Comparison of ENCODE assay signal across 13 cellular contexts in the genomic region with DNA sequence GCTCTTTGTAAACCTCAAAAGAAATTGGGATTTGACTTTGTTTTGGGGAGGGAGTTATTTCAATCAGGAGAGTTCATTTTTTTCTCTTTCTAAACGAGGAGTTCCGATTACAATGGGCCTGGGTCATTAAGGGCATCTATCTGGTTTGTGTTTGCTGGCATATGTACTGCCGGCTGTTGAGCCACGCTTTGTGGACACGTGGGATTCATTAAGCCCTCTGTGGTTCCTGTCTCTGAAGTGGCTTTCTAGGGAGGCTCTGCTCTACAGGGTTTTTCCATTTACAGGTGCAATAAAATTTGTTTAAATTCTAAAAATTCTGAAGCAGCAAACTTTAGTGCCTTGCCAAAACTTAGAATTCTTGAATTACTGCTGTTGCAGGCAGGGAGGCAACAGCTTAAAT. TPM values are rescaled to one million over a fixed set of nuclear protein-coding genes. Genes with fewer than 3 reads are reported as not detected.
DNase-seq lines count a peak whose midpoint lies in the region; ATAC-seq and TF ChIP-seq lines count a peak whose summit lies in the region.
"Had no signal": no experiment of that assay in that cellular context is flagged by ENCODE, and none has a peak within 500 bp of the region (broad histone marks: within the 10 kb centered on the region; RNA-seq: fewer than 3 reads in every experiment).

No MANE protein-coding gene starts in this region.

- H3K36me3 Mint-ChIP-seq in activated CD4-positive, alpha-beta T cell treated with anti-CD3 and anti-CD28 coated beads for 36 hours (ENCODE audit: low read depth), result peaks cover 27% of the 10 kb centered on the region
- peaks cover 25% of the 10 kb centered on the region for H3K36me3 Mint-ChIP-seq in central memory CD8-positive, alpha-beta T cell (ENCODE audit: insufficient read depth)
- H3K36me3 Mint-ChIP-seq in type B pancreatic cell, result peaks cover 11% of the 10 kb centered on the region

- H3K27ac ChIP-seq in neutrophil, result peak overlapping the region; percentile 95
- H3K27ac ChIP-seq: SK-N-MC had no signal

- H3K4me1 Mint-ChIP-seq in activated CD4-positive, alpha-beta T cell treated with anti-CD3 and anti-CD28 coated beads for 36 hours, result peaks cover 40% of the 10 kb centered on the region
- peaks cover 30% of the 10 kb centered on the region for H3K4me1 Mint-ChIP-seq in central memory CD8-positive, alpha-beta T cell
- peaks cover 22% of the 10 kb centered on the region for H3K4me1 Mint-ChIP-seq in type B pancreatic cell (ENCODE audit: unreplicated experiment)

- H3K9me3 Mint-ChIP-seq in activated CD4-positive, alpha-beta T cell treated with anti-CD3 and anti-CD28 coated beads for 36 hours (ENCODE audit: low read depth), result no peaks in the 10 kb centered on the region
- no peaks in the 10 kb centered on the region for H3K9me3 Mint-ChIP-seq in central memory CD8-positive, alpha-beta T cell
- no peaks in the 10 kb centered on the region for H3K9me3 Mint-ChIP-seq in type B pancreatic cell

- intact Hi-C loops in activated CD4-positive, alpha-beta T cell treated with anti-CD3 and anti-CD28 coated beads for 36 hours (cut with DNase I, micrococcal nuclease), result no loop called here

- POLR2A ChIA-PET in activated CD4-positive, alpha-beta T cell treated with anti-CD3 and anti-CD28 coated beads for 36 hours (lab: Charles Lee), result no interaction called here

- peaks cover 54 to 62% of the 10 kb centered on the region in 2 experiments for H3K4me1 ChIP-seq in neutrophil (ENCODE audit: control insufficient read depth in 1 of 2, insufficient read depth in 1 of 2, low read depth in 1 of 2, low read length in 1 of 2)

- TF ChIP-seq CTCF in neutrophil (IDR thresholded peaks at IDR 0.05) (no peak), type B pancreatic cell (conservative IDR thresholded peaks at IDR 0.05) (no peak)

- peak overlapping the region; percentile 72 for H3K27ac Mint-ChIP-seq in activated CD4-positive, alpha-beta T cell treated with anti-CD3 and anti-CD28 coated beads for 36 hours
- H3K27ac Mint-ChIP-seq in central memory CD8-positive, alpha-beta T cell (ENCODE audit: low read depth), result peak overlapping the region; percentile 84
- H3K27ac Mint-ChIP-seq in type B pancreatic cell, result no peak overlapping the region

- no peak for DNase-seq in activated CD4-positive, alpha-beta T cell treated with anti-CD3 and anti-CD28 coated beads for 36 hours
- no peak for DNase-seq in activated CD4-positive, alpha-beta T cell treated with anti-CD3 and anti-CD28 coated beads for 48 hours
- peak; percentile 21 for DNase-seq in NCI-H1092 (lab: John Stamatoyannopoulos, UW)
- DNase-seq in central memory CD8-positive, alpha-beta T cell (ENCODE audit: low spot score in 2 of 2), result no peak
- DNase-seq in type B pancreatic cell (ENCODE audit: extremely low spot score, unreplicated experiment), result no peak
- no peak for DNase-seq in NCI-H2227 (lab: John Stamatoyannopoulos, UW; ENCODE audit: unreplicated experiment)
- no peak for DNase-seq in stimulated activated CD4-positive, alpha-beta T cell treated with anti-CD3 and anti-CD28 coated beads, Interleukin-15, amount 100 ng/mL, for 24 hours
- DNase-seq: activated CD4-positive, alpha-beta T cell treated with anti-CD3 and anti-CD28 coated beads for 1 hour; effector CD4-positive, alpha-beta T cell; NCI-H1436; small intestine had no signal

- peak overlapping the region; percentile 46 to 47 for H3K4me3 ChIP-seq in neutrophil (ENCODE audit: low read depth in 1 of 2, low read length in 1 of 2)
- H3K4me3 ChIP-seq: SK-N-MC had no signal

- H3K36me3 ChIP-seq in neutrophil, result peaks cover 32% of the 10 kb centered on the region

- H3K4me3 Mint-ChIP-seq in activated CD4-positive, alpha-beta T cell treated with anti-CD3 and anti-CD28 coated beads for 36 hours, result peak overlapping the region; percentile 6
- peak overlapping the region; percentile 36 for H3K4me3 Mint-ChIP-seq in central memory CD8-positive, alpha-beta T cell
- H3K4me3 Mint-ChIP-seq in type B pancreatic cell, result no peak overlapping the region

- no peaks in the 10 kb centered on the region for H3K9me3 ChIP-seq in neutrophil

- H3K27me3 Mint-ChIP-seq in activated CD4-positive, alpha-beta T cell treated with anti-CD3 and anti-CD28 coated beads for 36 hours, result no peaks in the 10 kb centered on the region
- no peaks in the 10 kb centered on the region for H3K27me3 Mint-ChIP-seq in central memory CD8-positive, alpha-beta T cell
- no peaks in the 10 kb centered on the region for H3K27me3 Mint-ChIP-seq in type B pancreatic cell

- no peak for ATAC-seq in activated CD4-positive, alpha-beta T cell treated with anti-CD3 and anti-CD28 coated beads for 36 hours
- no peak for ATAC-seq in central memory CD8-positive, alpha-beta T cell (replicated peaks; ENCODE audit: extremely low read depth, poor library complexity, severe bottlenecking)

- CTCF ChIA-PET in activated CD4-positive, alpha-beta T cell treated with anti-CD3 and anti-CD28 coated beads for 36 hours (lab: Charles Lee), result interaction anchor here (0.8 to 4.5 kb wide), 6 partner anchors 17 to 342 kb away, joined by 3 to 39 read pairs (median 6); no protein-coding TSS in a partner anchor

- no peaks in the 10 kb centered on the region for H3K27me3 ChIP-seq in neutrophil

RNA-seq across cellular contexts. Expression of gene GNS, which starts 57.9 kb away (rescaled TPM):
- total RNA-seq in activated CD4-positive, alpha-beta T cell treated with anti-CD3 and anti-CD28 coated beads for 36 hours, result 10 to 100 TPM; 19.9 to 21.9 TPM
- 76.7 and 84.7 TPM in 2 replicates for total RNA-seq in type B pancreatic cell (ENCODE audit: low replicate concordance)
